Comparison of ENCODE assay signal across 8 cellular contexts in genomic region chr11:84558085-84558905, GRCh38.
DNase-seq lines count a peak whose midpoint lies in the region; ATAC-seq, FAIRE-seq and TF ChIP-seq lines count a peak whose summit lies in the region.

No MANE protein-coding gene starts in this region.

- TF ChIP-seq RAD21 in A549 (conservative IDR thresholded peaks at IDR 0.05 in 1 of 2, IDR thresholded peaks at IDR 0.05 in 1 of 2), result peak; percentile 90 to 91

- H3K9me3 Mint-ChIP-seq in progenitor cell of endocrine pancreas (ENCODE audit: low read depth), result no peaks in the 10 kb centered on the region

- POLR2A ChIA-PET in A549 (lab: Yijun Ruan, JAX), result interaction anchor here (1.2 kb wide), 1 partner anchor 222 kb away, joined by 5 read pairs; no protein-coding TSS in a partner anchor

- peak; percentile 94 for TF ChIP-seq CTCF in A549 (IDR thresholded peaks at IDR 0.05)
- TF ChIP-seq CTCF in progenitor cell of endocrine pancreas (IDR thresholded peaks at IDR 0.05; ENCODE audit: unreplicated experiment), result peak; percentile 94

- no peaks in the 10 kb centered on the region for H3K36me3 ChIP-seq in Karpas-422 (ENCODE audit: insufficient read depth, low read length)

- no peaks in the 10 kb centered on the region for H3K9me3 ChIP-seq in A549
- no peaks in the 10 kb centered on the region for H3K9me3 ChIP-seq in Karpas-422 (ENCODE audit: low read length)

- H3K27me3 Mint-ChIP-seq in progenitor cell of endocrine pancreas, result no peaks in the 10 kb centered on the region

- FAIRE-seq in A549 (lab: Jason Lieb, UNC), result no peak

- no peaks in the 10 kb centered on the region for H3K9me2 ChIP-seq in Karpas-422 (replicated peaks; ENCODE audit: insufficient read depth, low read length)

- CTCF ChIA-PET in A549 (lab: Yijun Ruan, JAX), result interaction anchor here (0.8 to 2.8 kb wide), 16 partner anchors 8 to 1033 kb away, joined by 3 to 14 read pairs (median 4); no protein-coding TSS in a partner anchor

- H3K27ac ChIP-seq in A549 (peak overlapping the region; percentile 8 to 21; a peak in 1 of 6 replicates), Karpas-422 (ENCODE audit: low read length) (no peak overlapping the region)

- H3K36me3 Mint-ChIP-seq in progenitor cell of endocrine pancreas (ENCODE audit: insufficient read depth), result no peaks in the 10 kb centered on the region

- no peak overlapping the region for H2AFZ ChIP-seq in Karpas-422 (ENCODE audit: low read length)

- peak; percentile 91 to 98 for ATAC-seq in A549

- DNase-seq in A549 (ENCODE audit: low read depth in 1 of 2, low spot score in 1 of 2) (peak; percentile 44 to 77), GM03348 (ENCODE audit: low spot score) (peak; percentile 58), H4 (ENCODE audit: low spot score) (peak; percentile 57), Karpas-422 (peak; percentile 85), SKM-1 (lab: John Stamatoyannopoulos, UW; ENCODE audit: unreplicated experiment) (peak; percentile 22), fibroblast of the conjunctiva (ENCODE audit: low read depth) (peak; percentile 24), progenitor cell of endocrine pancreas (ENCODE audit: low spot score, unreplicated experiment) (no peak), GOT3 (lab: John Stamatoyannopoulos, UW) (no peak)

- H3K4me3 ChIP-seq in A549 (no peak overlapping the region), Karpas-422 (ENCODE audit: low read length) (no peak overlapping the region)

- H3K9ac ChIP-seq in Karpas-422 (ENCODE audit: low read length), result no peak overlapping the region

- H4K20me1 ChIP-seq in Karpas-422 (ENCODE audit: insufficient read depth, low read depth, low read length), result no peaks in the 10 kb centered on the region

- no peaks in the 10 kb centered on the region; the same call in 1 of the 2 replicates for H3K27me3 ChIP-seq in Karpas-422 (ENCODE audit: low read length)

- TF ChIP-seq EP300 in A549 (IDR thresholded peaks at IDR 0.05), result no peak

- H3K4me1 ChIP-seq in A549 (peaks cover 19% of the 10 kb centered on the region), Karpas-422 (ENCODE audit: low read length) (peaks cover 19% of the 10 kb centered on the region)

- WGBS in A549 (ENCODE audit: missing lambda C conversion rate), result 26% methylated on average over 5 of the region's 5 CpGs

- TF ChIP-seq POLR2A in A549 (IDR thresholded peaks at IDR 0.05; ENCODE audit: low read length), result no peak

- H3K4me2 ChIP-seq in A549 (peak overlapping the region; percentile 53; the same call in 2 of the 3 replicates), Karpas-422 (ENCODE audit: low read depth, low read length, poor library complexity, severe bottlenecking) (no peak overlapping the region)

- no peak overlapping the region for H3K27ac Mint-ChIP-seq in progenitor cell of endocrine pancreas

- H3K4me3 Mint-ChIP-seq in progenitor cell of endocrine pancreas (ENCODE audit: low read depth), result no peak overlapping the region

- peaks cover 1% of the 10 kb centered on the region for H3K4me1 Mint-ChIP-seq in progenitor cell of endocrine pancreas (ENCODE audit: low read depth)

- no peaks in the 10 kb centered on the region for H3K79me2 ChIP-seq in Karpas-422 (ENCODE audit: low read length)

TF ChIP-seq in A549, 52 proteins besides CTCF, POLR2A, EP300 and RAD21:
- TF ChIP-seq SMC3 (IDR thresholded peaks at IDR 0.05) (peak; percentile 85), HOXB13 (CRISPR knock-in tag; IDR thresholded peaks at IDR 0.05; ENCODE audit: low read depth) (no peak)

Comparison
In these comparisons a context has a peak if more than half of its experiments do, and no peak if none do; other contexts are left out.
1. DNase-seq: peak in A549 (2 of 2), GM03348 (single experiment), H4 (single experiment), Karpas-422 (single experiment), SKM-1 (single experiment) and fibroblast of the conjunctiva (single experiment); none in progenitor cell of endocrine pancreas (single experiment) and GOT3 (single experiment).